31 cellular contexts compared by ENCODE assay signal in genomic region chr12:28844718-28845117, GRCh38.
"Had no signal": no experiment of that assay in that cellular context is flagged by ENCODE, and none has a peak within 500 bp of the region (broad histone marks: within the 10 kb centered on the region; RNA-seq: fewer than 3 reads in every experiment).

No MANE protein-coding gene starts in this region.

- H3K27me3 Mint-ChIP-seq: activated B cell treated with CpG ODN at 0.5 μM for 24 hours; activated CD8-positive, alpha-beta T cell treated with anti-CD3 and anti-CD28 coated beads for 36 hours; activated naive CD8-positive, alpha-beta T cell; activated T-helper 17 cell treated with anti-CD3 and anti-CD28 coated beads, Interleukin-2, amount 50 U/mL, for 72 hours; dendritic cell treated with granulocyte-macrophage colony-stimulating factor and Interleukin-4, amounts not matched to agents 40 ng/mL and 50 ng/mL, for 4 days had no signal

- H3K9me3 Mint-ChIP-seq: activated B cell treated with CpG ODN at 0.5 μM for 24 hours; activated T-helper 17 cell treated with anti-CD3 and anti-CD28 coated beads, Interleukin-2, amount 50 U/mL, for 72 hours; dendritic cell treated with granulocyte-macrophage colony-stimulating factor and Interleukin-4, amounts not matched to agents 40 ng/mL and 50 ng/mL, for 4 days had no signal

- H3K27ac ChIP-seq: brain microvascular endothelial cell, coronary artery, dorsolateral prefrontal cortex, WERI-Rb-1 had no signal

- H3K36me3 ChIP-seq: brain microvascular endothelial cell, WERI-Rb-1 had no signal

- H3K4me1 Mint-ChIP-seq: activated B cell treated with CpG ODN at 0.5 μM for 24 hours; activated T-helper 17 cell treated with anti-CD3 and anti-CD28 coated beads, Interleukin-2, amount 50 U/mL, for 72 hours; central memory CD8-positive, alpha-beta T cell; endodermal cell had no signal

- H3K4me3 Mint-ChIP-seq: activated B cell treated with CpG ODN at 0.5 μM for 24 hours; activated CD8-positive, alpha-beta T cell treated with anti-CD3 and anti-CD28 coated beads for 36 hours; activated naive CD8-positive, alpha-beta T cell; activated T-cell treated with anti-CD3 and anti-CD28 coated beads, Interleukin-2, amount 50 U/mL, for 4 hours; activated T-helper 17 cell treated with anti-CD3 and anti-CD28 coated beads, Interleukin-2, amount 50 U/mL, for 72 hours; central memory CD8-positive, alpha-beta T cell; dendritic cell treated with granulocyte-macrophage colony-stimulating factor and Interleukin-4, amounts not matched to agents 40 ng/mL and 50 ng/mL, for 4 days; endodermal cell had no signal

- H3K4me3 ChIP-seq: coronary artery, dorsolateral prefrontal cortex had no signal

- H3K36me3 Mint-ChIP-seq: activated naive CD8-positive, alpha-beta T cell had no signal

- DNase-seq: activated B cell treated with CpG ODN at 0.5 μM for 24 hours; activated CD4-positive, alpha-beta T cell treated with anti-CD3 and anti-CD28 coated beads for 48 hours; activated CD4-positive, alpha-beta T cell treated with anti-CD3 and anti-CD28 coated beads, Interleukin-2, amount 50 U/mL, for 1 hour; activated CD4-positive, alpha-beta T cell treated with anti-CD3 and anti-CD28 coated beads, Interleukin-2, amount 50 U/mL, for 48 hours; activated CD8-positive, alpha-beta memory T cell treated with anti-CD3 and anti-CD28 coated beads for 24 hours; activated CD8-positive, alpha-beta T cell treated with anti-CD3 and anti-CD28 coated beads for 36 hours; activated effector memory CD4-positive, alpha-beta T cell treated with Interleukin-2 at 50 U/mL for 16 hours; activated gamma-delta T cell treated with Interleukin-2 at 50 U/mL for 16 hours; activated naive CD4-positive, alpha-beta T cell treated with anti-CD3 and anti-CD28 coated beads, Interleukin-2, amount 50 U/mL, for 16 hours; activated naive CD4-positive, alpha-beta T cell treated with Interleukin-2 at 50 U/mL for 16 hours; activated T-cell treated with anti-CD3 and anti-CD28 coated beads, Interleukin-2, amount 50 U/mL, for 4 hours; amniotic stem cell; anterior cingulate cortex; brain microvascular endothelial cell; dorsolateral prefrontal cortex; effector memory CD4-positive, alpha-beta T cell; endodermal cell; foreskin fibroblast; head of caudate nucleus; hippocampal formation; WERI-Rb-1 had no signal

- FAIRE-seq: astrocyte, bronchial epithelial cell, TTC549 had no signal

- H3K27me3 ChIP-seq: brain microvascular endothelial cell, dorsolateral prefrontal cortex had no signal

- H3K27ac Mint-ChIP-seq: activated B cell treated with CpG ODN at 0.5 μM for 24 hours; activated CD8-positive, alpha-beta T cell treated with anti-CD3 and anti-CD28 coated beads for 36 hours; activated naive CD8-positive, alpha-beta T cell; activated T-helper 17 cell treated with anti-CD3 and anti-CD28 coated beads, Interleukin-2, amount 50 U/mL, for 72 hours; dendritic cell treated with granulocyte-macrophage colony-stimulating factor and Interleukin-4, amounts not matched to agents 40 ng/mL and 50 ng/mL, for 4 days; endodermal cell had no signal

- ATAC-seq: activated CD4-positive, CD25-positive, alpha-beta regulatory T cell treated with anti-CD3 and anti-CD28 coated beads, Interleukin-2, amount 50 U/mL, for 24 hours; activated CD8-positive, alpha-beta T cell treated with anti-CD3 and anti-CD28 coated beads for 36 hours; activated T-cell treated with anti-CD3 and anti-CD28 coated beads, Interleukin-2, amount 50 U/mL, for 4 hours; activated T-helper 17 cell treated with anti-CD3 and anti-CD28 coated beads, Interleukin-2, amount 50 U/mL, for 72 hours; esophagus mucosa had no signal
